Comparison of ENCODE assay signal across 1 cellular context in genomic region chr3:45088543-45088942, GRCh38.
TF ChIP-seq lines count a peak whose summit lies in the region.

No MANE protein-coding gene starts in this region.

TF ChIP-seq in HepG2, 621 proteins besides CTCF, POLR2A, EP300 and RAD21:
- TF ChIP-seq ZNF816 (CRISPR knock-in tag; IDR thresholded peaks at IDR 0.05; ENCODE audit: borderline replicate concordance) (no peak), CBFB (CRISPR knock-in tag; IDR thresholded peaks at IDR 0.05) (no peak), ZNF788 (CRISPR knock-in tag; IDR thresholded peaks at IDR 0.05; ENCODE audit: borderline replicate concordance) (no peak)
- TF ChIP-seq, protein P1, sequence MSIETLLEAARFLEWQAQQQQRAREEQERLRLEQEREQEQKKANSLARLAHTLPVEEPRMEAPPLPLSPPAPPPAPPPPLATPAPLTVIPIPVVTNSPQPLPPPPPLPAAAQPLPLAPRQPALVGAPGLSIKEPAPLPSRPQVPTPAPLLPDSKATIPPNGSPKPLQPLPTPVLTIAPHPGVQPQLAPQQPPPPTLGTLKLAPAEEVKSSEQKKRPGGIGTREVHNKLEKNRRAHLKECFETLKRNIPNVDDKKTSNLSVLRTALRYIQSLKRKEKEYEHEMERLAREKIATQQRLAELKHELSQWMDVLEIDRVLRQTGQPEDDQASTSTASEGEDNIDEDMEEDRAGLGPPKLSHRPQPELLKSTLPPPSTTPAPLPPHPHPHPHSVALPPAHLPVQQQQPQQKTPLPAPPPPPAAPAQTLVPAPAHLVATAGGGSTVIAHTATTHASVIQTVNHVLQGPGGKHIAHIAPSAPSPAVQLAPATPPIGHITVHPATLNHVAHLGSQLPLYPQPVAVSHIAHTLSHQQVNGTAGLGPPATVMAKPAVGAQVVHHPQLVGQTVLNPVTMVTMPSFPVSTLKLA (IDR thresholded peaks at IDR 0.05) = peak; percentile 31; the same call in 1 of the 2 replicates
